3 cellular contexts compared by ENCODE assay signal in the genomic region with DNA sequence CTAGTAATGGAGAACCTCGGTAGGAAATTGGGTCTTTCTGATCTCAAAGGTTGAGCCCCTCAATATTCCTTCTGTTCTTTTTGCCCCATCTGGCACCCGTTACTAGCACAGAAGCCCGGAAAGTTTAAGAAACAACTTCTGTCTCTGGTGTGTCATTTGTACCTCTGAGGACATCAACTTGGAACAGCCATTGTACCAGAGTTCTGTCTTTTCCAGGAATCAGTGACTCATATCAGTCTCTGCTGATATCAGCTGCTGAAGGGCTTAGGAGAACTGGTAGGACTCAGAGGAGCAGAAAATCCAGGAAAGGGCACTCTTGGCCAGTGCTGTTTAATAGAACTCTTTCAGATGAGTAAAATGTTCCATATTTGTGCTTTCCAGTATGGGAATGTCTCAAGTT.
A peak's percentile ranks its signal among the peaks of the same experiment; 100 is the strongest.
TF ChIP-seq lines count a peak whose summit lies in the region.

No MANE protein-coding gene starts in this region.

TF ChIP-seq in HepG2, 621 proteins besides CTCF, POLR2A, EP300 and RAD21:
- TF ChIP-seq TEAD2 (CRISPR knock-in tag; IDR thresholded peaks at IDR 0.05), result no peak
- 0 out of 2 replicates have a peak, but pooled peaks have one; percentile 10 for TF ChIP-seq FOSL2 (CRISPR knock-in tag; IDR thresholded peaks at IDR 0.05)
- no peak for TF ChIP-seq ZZZ3 (CRISPR knock-in tag; IDR thresholded peaks at IDR 0.05; ENCODE audit: borderline replicate concordance)
TF ChIP-seq in HepG2: peak in this region for 1.

TF ChIP-seq in K562, 482 proteins besides CTCF, POLR2A, EP300 and RAD21 (continues in another document):
- TF ChIP-seq KDM1A (IDR thresholded peaks at IDR 0.05) (peak in 1 of 2 experiments; percentile 52; a peak in 2 of 4 replicates), KDM5B (IDR thresholded peaks at IDR 0.05; ENCODE audit: insufficient replicate concordance, low read depth, low read length) (no peak), TCF3 (CRISPR knock-in tag; IDR thresholded peaks at IDR 0.05) (peak; percentile 56), CBX3 (IDR thresholded peaks at IDR 0.05; ENCODE audit: borderline replicate concordance in 1 of 2, low read length in 2 of 2) (peak in 1 of 2 experiments; percentile 14; a peak in 1 of 3 replicates), DMBX1 (CRISPR knock-in tag; IDR thresholded peaks at IDR 0.05; ENCODE audit: borderline replicate concordance) (0 out of 2 replicates have a peak, but pooled peaks have one; percentile 37), CHD2 (IDR thresholded peaks at IDR 0.05; ENCODE audit: low read depth, low read length) (no peak), FOSL1 (tag; conservative IDR thresholded peaks at IDR 0.05) (peak; percentile 99), BHLHE40 (IDR thresholded peaks at IDR 0.05; ENCODE audit: low read length) (peak; percentile 25; the same call in 1 of the 2 replicates), CREM (IDR thresholded peaks at IDR 0.05; ENCODE audit: low read depth) (peak; percentile 40; the same call in 1 of the 2 replicates), PTRF (tag; IDR thresholded peaks at IDR 0.05) (no peak), ATF3 (IDR thresholded peaks at IDR 0.05) (peak; percentile 93), ATF3 (CRISPR knock-in tag; conservative IDR thresholded peaks at IDR 0.05) (0 out of 2 replicates have a peak, but pooled peaks have one; percentile 69), ZNF766 (CRISPR knock-in tag; conservative IDR thresholded peaks at IDR 0.05) (peak; percentile 56; the same call in 1 of the 2 replicates), NFRKB (IDR thresholded peaks at IDR 0.05; ENCODE audit: low read depth) (peak; percentile 65), NFE2L1 (tag; IDR thresholded peaks at IDR 0.05; ENCODE audit: borderline replicate concordance, low read depth) (no peak), ZNF175 (CRISPR knock-in tag; IDR thresholded peaks at IDR 0.05; ENCODE audit: low read depth) (peak; percentile 25; the same call in 1 of the 2 replicates), HMGN3 (IDR thresholded peaks at IDR 0.05; ENCODE audit: borderline replicate concordance, extremely low read depth, insufficient read length, low read depth, low read length) (peak; percentile 33)
- TF ChIP-seq, protein P1, sequence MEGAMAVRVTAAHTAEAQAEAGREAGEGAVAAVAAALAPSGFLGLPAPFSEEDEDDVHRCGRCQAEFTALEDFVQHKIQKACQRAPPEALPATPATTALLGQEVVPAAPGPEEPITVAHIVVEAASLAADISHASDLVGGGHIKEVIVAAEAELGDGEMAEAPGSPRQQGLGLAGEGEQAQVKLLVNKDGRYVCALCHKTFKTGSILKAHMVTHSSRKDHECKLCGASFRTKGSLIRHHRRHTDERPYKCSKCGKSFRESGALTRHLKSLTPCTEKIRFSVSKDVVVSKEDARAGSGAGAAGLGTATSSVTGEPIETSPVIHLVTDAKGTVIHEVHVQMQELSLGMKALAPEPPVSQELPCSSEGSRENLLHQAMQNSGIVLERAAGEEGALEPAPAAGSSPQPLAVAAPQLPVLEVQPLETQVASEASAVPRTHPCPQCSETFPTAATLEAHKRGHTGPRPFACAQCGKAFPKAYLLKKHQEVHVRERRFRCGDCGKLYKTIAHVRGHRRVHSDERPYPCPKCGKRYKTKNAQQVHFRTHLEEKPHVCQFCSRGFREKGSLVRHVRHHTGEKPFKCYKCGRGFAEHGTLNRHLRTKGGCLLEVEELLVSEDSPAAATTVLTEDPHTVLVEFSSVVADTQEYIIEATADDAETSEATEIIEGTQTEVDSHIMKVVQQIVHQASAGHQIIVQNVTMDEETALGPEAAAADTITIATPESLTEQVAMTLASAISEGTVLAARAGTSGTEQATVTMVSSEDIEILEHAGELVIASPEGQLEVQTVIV (CRISPR knock-in tag; IDR thresholded peaks at IDR 0.05; ENCODE audit: borderline replicate concordance), result no peak
- TF ChIP-seq, protein P2, sequence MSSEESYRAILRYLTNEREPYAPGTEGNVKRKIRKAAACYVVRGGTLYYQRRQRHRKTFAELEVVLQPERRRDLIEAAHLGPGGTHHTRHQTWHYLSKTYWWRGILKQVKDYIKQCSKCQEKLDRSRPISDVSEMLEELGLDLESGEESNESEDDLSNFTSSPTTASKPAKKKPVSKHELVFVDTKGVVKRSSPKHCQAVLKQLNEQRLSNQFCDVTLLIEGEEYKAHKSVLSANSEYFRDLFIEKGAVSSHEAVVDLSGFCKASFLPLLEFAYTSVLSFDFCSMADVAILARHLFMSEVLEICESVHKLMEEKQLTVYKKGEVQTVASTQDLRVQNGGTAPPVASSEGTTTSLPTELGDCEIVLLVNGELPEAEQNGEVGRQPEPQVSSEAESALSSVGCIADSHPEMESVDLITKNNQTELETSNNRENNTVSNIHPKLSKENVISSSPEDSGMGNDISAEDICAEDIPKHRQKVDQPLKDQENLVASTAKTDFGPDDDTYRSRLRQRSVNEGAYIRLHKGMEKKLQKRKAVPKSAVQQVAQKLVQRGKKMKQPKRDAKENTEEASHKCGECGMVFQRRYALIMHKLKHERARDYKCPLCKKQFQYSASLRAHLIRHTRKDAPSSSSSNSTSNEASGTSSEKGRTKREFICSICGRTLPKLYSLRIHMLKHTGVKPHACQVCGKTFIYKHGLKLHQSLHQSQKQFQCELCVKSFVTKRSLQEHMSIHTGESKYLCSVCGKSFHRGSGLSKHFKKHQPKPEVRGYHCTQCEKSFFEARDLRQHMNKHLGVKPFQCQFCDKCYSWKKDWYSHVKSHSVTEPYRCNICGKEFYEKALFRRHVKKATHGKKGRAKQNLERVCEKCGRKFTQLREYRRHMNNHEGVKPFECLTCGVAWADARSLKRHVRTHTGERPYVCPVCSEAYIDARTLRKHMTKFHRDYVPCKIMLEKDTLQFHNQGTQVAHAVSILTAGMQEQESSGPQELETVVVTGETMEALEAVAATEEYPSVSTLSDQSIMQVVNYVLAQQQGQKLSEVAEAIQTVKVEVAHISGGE (CRISPR knock-in tag; IDR thresholded peaks at IDR 0.05), result peak in 1 of 3 experiments; percentile 19; a peak in 1 of 6 replicates

TF ChIP-seq in HEK293T, 16 proteins besides CTCF, POLR2A, EP300 and RAD21:
- no peak for TF ChIP-seq PKNOX1 (IDR thresholded peaks at IDR 0.05)
- no peak for TF ChIP-seq LEF1 (IDR thresholded peaks at IDR 0.05; ENCODE audit: borderline replicate concordance)
- TF ChIP-seq BHLHE40 (IDR thresholded peaks at IDR 0.05; ENCODE audit: borderline replicate concordance), result no peak
- TF ChIP-seq HDGF (IDR thresholded peaks at IDR 0.05; ENCODE audit: borderline replicate concordance), result no peak
- TF ChIP-seq CTBP1 (IDR thresholded peaks at IDR 0.05; ENCODE audit: borderline replicate concordance), result no peak
- TF ChIP-seq FOXA1 (IDR thresholded peaks at IDR 0.05), result no peak
- no peak for TF ChIP-seq FOXM1 (IDR thresholded peaks at IDR 0.05; ENCODE audit: borderline replicate concordance)
- TF ChIP-seq SP1 (IDR thresholded peaks at IDR 0.05), result no peak
- TF ChIP-seq TARDBP (IDR thresholded peaks at IDR 0.05), result no peak
- TF ChIP-seq NFRKB (IDR thresholded peaks at IDR 0.05), result no peak
- TF ChIP-seq L3MBTL2 (conservative IDR thresholded peaks at IDR 0.05), result no peak
- TF ChIP-seq ZNF384 (IDR thresholded peaks at IDR 0.05), result no peak
- TF ChIP-seq ARNT (IDR thresholded peaks at IDR 0.05), result no peak
- no peak for TF ChIP-seq SUZ12 (IDR thresholded peaks at IDR 0.05)
- no peak for TF ChIP-seq ELF4 (IDR thresholded peaks at IDR 0.05)
- no peak for TF ChIP-seq FOXK2 (IDR thresholded peaks at IDR 0.05)
TF ChIP-seq in HEK293T: peak in this region for 0.
